In the genomic region with DNA sequence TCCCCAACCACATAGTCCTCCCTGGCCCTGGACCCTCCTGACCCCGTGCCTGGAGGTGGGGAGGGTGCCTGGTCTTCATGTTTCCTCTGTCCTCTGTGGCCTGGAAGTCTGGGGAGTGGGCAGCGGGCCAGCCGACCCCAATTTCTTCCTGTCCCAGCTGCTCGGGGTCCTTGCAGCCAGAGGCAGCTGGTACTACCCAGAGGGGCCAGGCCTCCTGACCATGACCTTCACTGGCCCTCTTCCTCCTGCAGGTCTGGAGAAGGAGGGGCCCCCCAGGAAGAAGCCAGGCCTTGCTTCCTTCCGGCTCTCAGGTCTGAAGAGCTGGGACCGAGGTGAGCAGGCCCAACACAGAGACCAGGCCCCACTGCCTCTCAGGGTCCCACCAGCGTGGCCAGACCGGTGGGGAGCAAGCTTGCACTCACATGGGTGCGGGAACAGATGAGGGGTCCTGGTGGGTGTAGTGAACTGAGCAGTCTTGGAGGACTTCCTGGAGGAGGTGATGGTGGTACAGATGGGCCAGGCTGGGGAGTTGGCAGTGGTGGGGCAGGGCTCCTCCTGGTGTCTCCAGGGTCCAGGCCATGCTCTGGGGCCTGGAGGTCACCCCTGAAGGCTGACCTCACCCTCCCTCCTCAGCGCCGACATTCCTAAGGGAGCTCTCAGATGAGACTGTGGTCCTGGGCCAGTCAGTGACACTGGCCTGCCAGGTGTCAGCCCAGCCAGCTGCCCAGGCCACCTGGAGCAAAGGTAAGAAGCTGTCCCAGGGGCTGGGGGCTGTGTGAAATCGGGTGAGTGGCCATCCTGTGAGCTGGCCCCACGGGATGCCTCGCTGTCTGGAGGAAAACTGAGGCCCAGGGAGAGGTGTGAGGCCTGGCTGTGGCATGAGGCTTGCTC, we compare ENCODE assay signal across 2 cellular contexts.
TF ChIP-seq lines count a peak whose summit lies in the region.

No MANE protein-coding gene starts in this region.

TF ChIP-seq in IMR-90, 13 proteins besides CTCF, POLR2A, EP300 and RAD21:
- no peak for TF ChIP-seq MXI1 (IDR thresholded peaks at IDR 0.05; ENCODE audit: borderline replicate concordance, low read depth, low read length)
- TF ChIP-seq FOS (IDR thresholded peaks at IDR 0.05; ENCODE audit: low read depth, low read length) = no peak
- no peak for TF ChIP-seq BHLHE40 (IDR thresholded peaks at IDR 0.05; ENCODE audit: low read depth, low read length)
- no peak for TF ChIP-seq RCOR1 (IDR thresholded peaks at IDR 0.05; ENCODE audit: insufficient replicate concordance, low read length)
- no peak for TF ChIP-seq CEBPB (IDR thresholded peaks at IDR 0.05; ENCODE audit: low read depth, low read length)
- no peak for TF ChIP-seq MAFK (IDR thresholded peaks at IDR 0.05; ENCODE audit: low read depth, low read length)
- TF ChIP-seq CHD1 (IDR thresholded peaks at IDR 0.05; ENCODE audit: low read depth, low read length) = no peak
- no peak for TF ChIP-seq SMC3 (IDR thresholded peaks at IDR 0.05; ENCODE audit: low read depth, low read length)
- TF ChIP-seq MAZ (IDR thresholded peaks at IDR 0.05; ENCODE audit: borderline replicate concordance, low read depth, low read length) = no peak
- TF ChIP-seq RFX5 (IDR thresholded peaks at IDR 0.05; ENCODE audit: low read depth, low read length) = no peak
- TF ChIP-seq, protein P1, sequence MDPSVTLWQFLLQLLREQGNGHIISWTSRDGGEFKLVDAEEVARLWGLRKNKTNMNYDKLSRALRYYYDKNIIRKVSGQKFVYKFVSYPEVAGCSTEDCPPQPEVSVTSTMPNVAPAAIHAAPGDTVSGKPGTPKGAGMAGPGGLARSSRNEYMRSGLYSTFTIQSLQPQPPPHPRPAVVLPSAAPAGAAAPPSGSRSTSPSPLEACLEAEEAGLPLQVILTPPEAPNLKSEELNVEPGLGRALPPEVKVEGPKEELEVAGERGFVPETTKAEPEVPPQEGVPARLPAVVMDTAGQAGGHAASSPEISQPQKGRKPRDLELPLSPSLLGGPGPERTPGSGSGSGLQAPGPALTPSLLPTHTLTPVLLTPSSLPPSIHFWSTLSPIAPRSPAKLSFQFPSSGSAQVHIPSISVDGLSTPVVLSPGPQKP (IDR thresholded peaks at IDR 0.05; ENCODE audit: borderline replicate concordance, low read depth, low read length) = no peak

TF ChIP-seq in HEK293T, 16 proteins besides CTCF, POLR2A, EP300 and RAD21:
- TF ChIP-seq FOXM1 (IDR thresholded peaks at IDR 0.05; ENCODE audit: borderline replicate concordance) = no peak
- no peak for TF ChIP-seq NFRKB (IDR thresholded peaks at IDR 0.05)
- no peak for TF ChIP-seq CTBP1 (IDR thresholded peaks at IDR 0.05; ENCODE audit: borderline replicate concordance)
- TF ChIP-seq ELF4 (IDR thresholded peaks at IDR 0.05) = no peak
- TF ChIP-seq, protein P2, sequence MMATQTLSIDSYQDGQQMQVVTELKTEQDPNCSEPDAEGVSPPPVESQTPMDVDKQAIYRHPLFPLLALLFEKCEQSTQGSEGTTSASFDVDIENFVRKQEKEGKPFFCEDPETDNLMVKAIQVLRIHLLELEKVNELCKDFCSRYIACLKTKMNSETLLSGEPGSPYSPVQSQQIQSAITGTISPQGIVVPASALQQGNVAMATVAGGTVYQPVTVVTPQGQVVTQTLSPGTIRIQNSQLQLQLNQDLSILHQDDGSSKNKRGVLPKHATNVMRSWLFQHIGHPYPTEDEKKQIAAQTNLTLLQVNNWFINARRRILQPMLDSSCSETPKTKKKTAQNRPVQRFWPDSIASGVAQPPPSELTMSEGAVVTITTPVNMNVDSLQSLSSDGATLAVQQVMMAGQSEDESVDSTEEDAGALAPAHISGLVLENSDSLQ (IDR thresholded peaks at IDR 0.05) = no peak
- no peak for TF ChIP-seq FOXA1 (IDR thresholded peaks at IDR 0.05)
- no peak for TF ChIP-seq ZNF384 (IDR thresholded peaks at IDR 0.05)
- TF ChIP-seq L3MBTL2 (conservative IDR thresholded peaks at IDR 0.05) = no peak
- TF ChIP-seq FOXK2 (IDR thresholded peaks at IDR 0.05) = no peak
- no peak for TF ChIP-seq TARDBP (IDR thresholded peaks at IDR 0.05)
- no peak for TF ChIP-seq SP1 (IDR thresholded peaks at IDR 0.05)
- TF ChIP-seq LEF1 (IDR thresholded peaks at IDR 0.05; ENCODE audit: borderline replicate concordance) = no peak
- TF ChIP-seq BHLHE40 (IDR thresholded peaks at IDR 0.05; ENCODE audit: borderline replicate concordance) = no peak
- TF ChIP-seq SUZ12 (IDR thresholded peaks at IDR 0.05) = no peak
- TF ChIP-seq HDGF (IDR thresholded peaks at IDR 0.05; ENCODE audit: borderline replicate concordance) = no peak
- TF ChIP-seq ARNT (IDR thresholded peaks at IDR 0.05) = no peak
TF ChIP-seq in HEK293T: peak in this region for 0.
